1 cellular context compared by ENCODE assay signal in genomic region chrX:11239230-11239629, GRCh38.
TF ChIP-seq lines count a peak whose summit lies in the region.

No MANE protein-coding gene starts in this region.

TF ChIP-seq in HepG2, 621 proteins besides CTCF, POLR2A, EP300 and RAD21:
- TF ChIP-seq, protein P1, sequence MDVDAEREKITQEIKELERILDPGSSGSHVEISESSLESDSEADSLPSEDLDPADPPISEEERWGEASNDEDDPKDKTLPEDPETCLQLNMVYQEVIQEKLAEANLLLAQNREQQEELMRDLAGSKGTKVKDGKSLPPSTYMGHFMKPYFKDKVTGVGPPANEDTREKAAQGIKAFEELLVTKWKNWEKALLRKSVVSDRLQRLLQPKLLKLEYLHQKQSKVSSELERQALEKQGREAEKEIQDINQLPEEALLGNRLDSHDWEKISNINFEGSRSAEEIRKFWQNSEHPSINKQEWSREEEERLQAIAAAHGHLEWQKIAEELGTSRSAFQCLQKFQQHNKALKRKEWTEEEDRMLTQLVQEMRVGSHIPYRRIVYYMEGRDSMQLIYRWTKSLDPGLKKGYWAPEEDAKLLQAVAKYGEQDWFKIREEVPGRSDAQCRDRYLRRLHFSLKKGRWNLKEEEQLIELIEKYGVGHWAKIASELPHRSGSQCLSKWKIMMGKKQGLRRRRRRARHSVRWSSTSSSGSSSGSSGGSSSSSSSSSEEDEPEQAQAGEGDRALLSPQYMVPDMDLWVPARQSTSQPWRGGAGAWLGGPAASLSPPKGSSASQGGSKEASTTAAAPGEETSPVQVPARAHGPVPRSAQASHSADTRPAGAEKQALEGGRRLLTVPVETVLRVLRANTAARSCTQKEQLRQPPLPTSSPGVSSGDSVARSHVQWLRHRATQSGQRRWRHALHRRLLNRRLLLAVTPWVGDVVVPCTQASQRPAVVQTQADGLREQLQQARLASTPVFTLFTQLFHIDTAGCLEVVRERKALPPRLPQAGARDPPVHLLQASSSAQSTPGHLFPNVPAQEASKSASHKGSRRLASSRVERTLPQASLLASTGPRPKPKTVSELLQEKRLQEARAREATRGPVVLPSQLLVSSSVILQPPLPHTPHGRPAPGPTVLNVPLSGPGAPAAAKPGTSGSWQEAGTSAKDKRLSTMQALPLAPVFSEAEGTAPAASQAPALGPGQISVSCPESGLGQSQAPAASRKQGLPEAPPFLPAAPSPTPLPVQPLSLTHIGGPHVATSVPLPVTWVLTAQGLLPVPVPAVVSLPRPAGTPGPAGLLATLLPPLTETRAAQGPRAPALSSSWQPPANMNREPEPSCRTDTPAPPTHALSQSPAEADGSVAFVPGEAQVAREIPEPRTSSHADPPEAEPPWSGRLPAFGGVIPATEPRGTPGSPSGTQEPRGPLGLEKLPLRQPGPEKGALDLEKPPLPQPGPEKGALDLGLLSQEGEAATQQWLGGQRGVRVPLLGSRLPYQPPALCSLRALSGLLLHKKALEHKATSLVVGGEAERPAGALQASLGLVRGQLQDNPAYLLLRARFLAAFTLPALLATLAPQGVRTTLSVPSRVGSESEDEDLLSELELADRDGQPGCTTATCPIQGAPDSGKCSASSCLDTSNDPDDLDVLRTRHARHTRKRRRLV (CRISPR knock-in tag; IDR thresholded peaks at IDR 0.05): no peak
- TF ChIP-seq KDM3A (CRISPR knock-in tag; IDR thresholded peaks at IDR 0.05; ENCODE audit: low read depth) (no peak), DRAP1 (CRISPR knock-in tag; IDR thresholded peaks at IDR 0.05) (no peak), ATF6 (CRISPR knock-in tag; conservative IDR thresholded peaks at IDR 0.05) (no peak), ZNF660 (CRISPR knock-in tag; IDR thresholded peaks at IDR 0.05; ENCODE audit: borderline replicate concordance, low read depth) (no peak), DPF2 (CRISPR knock-in tag; IDR thresholded peaks at IDR 0.05; ENCODE audit: borderline replicate concordance, low read depth) (no peak), ZKSCAN5 (CRISPR knock-in tag; IDR thresholded peaks at IDR 0.05) (no peak), SOX6 (IDR thresholded peaks at IDR 0.05) (no peak), SOX6 (CRISPR knock-in tag; IDR thresholded peaks at IDR 0.05) (no peak), ZNF724P (CRISPR knock-in tag; IDR thresholded peaks at IDR 0.05; ENCODE audit: borderline replicate concordance) (no peak), ZNF558 (CRISPR knock-in tag; IDR thresholded peaks at IDR 0.05; ENCODE audit: borderline replicate concordance) (no peak), ZNF800 (CRISPR knock-in tag; IDR thresholded peaks at IDR 0.05) (no peak), PATZ1 (CRISPR knock-in tag; IDR thresholded peaks at IDR 0.05) (no peak), DZIP1 (CRISPR knock-in tag; IDR thresholded peaks at IDR 0.05) (no peak), IRF9 (CRISPR knock-in tag; IDR thresholded peaks at IDR 0.05; ENCODE audit: borderline replicate concordance) (no peak)
- TF ChIP-seq, protein P2, sequence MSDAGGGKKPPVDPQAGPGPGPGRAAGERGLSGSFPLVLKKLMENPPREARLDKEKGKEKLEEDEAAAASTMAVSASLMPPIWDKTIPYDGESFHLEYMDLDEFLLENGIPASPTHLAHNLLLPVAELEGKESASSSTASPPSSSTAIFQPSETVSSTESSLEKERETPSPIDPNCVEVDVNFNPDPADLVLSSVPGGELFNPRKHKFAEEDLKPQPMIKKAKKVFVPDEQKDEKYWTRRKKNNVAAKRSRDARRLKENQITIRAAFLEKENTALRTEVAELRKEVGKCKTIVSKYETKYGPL (CRISPR knock-in tag; IDR thresholded peaks at IDR 0.05): no peak
- TF ChIP-seq, protein P3, sequence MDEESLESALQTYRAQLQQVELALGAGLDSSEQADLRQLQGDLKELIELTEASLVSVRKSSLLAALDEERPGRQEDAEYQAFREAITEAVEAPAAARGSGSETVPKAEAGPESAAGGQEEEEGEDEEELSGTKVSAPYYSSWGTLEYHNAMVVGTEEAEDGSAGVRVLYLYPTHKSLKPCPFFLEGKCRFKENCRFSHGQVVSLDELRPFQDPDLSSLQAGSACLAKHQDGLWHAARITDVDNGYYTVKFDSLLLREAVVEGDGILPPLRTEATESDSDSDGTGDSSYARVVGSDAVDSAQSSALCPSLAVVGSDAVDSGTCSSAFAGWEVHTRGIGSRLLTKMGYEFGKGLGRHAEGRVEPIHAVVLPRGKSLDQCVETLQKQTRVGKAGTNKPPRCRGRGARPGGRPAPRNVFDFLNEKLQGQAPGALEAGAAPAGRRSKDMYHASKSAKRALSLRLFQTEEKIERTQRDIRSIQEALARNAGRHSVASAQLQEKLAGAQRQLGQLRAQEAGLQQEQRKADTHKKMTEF (CRISPR knock-in tag; IDR thresholded peaks at IDR 0.05): no peak
- TF ChIP-seq, protein P4, sequence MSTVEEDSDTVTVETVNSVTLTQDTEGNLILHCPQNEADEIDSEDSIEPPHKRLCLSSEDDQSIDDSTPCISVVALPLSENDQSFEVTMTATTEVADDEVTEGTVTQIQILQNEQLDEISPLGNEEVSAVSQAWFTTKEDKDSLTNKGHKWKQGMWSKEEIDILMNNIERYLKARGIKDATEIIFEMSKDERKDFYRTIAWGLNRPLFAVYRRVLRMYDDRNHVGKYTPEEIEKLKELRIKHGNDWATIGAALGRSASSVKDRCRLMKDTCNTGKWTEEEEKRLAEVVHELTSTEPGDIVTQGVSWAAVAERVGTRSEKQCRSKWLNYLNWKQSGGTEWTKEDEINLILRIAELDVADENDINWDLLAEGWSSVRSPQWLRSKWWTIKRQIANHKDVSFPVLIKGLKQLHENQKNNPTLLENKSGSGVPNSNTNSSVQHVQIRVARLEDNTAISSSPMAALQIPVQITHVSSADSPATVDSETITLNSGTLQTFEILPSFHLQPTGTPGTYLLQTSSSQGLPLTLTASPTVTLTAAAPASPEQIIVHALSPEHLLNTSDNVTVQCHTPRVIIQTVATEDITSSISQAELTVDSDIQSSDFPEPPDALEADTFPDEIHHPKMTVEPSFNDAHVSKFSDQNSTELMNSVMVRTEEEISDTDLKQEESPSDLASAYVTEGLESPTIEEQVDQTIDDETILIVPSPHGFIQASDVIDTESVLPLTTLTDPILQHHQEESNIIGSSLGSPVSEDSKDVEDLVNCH (CRISPR knock-in tag; IDR thresholded peaks at IDR 0.05): no peak
- TF ChIP-seq, protein P5, sequence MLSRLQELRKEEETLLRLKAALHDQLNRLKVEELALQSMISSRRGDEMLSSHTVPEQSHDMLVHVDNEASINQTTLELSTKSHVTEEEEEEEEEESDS (CRISPR knock-in tag; IDR thresholded peaks at IDR 0.05; ENCODE audit: borderline replicate concordance): no peak
